17 cellular contexts compared by ENCODE assay signal in genomic region chr14:99744873-99745224, GRCh38. TPM values are rescaled to one million over a fixed set of nuclear protein-coding genes. Genes with fewer than 3 reads are reported as not detected.
DNase-seq lines count a peak whose midpoint lies in the region; FAIRE-seq and TF ChIP-seq lines count a peak whose summit lies in the region.
"Had no signal": no experiment of that assay in that cellular context is flagged by ENCODE, and none has a peak within 500 bp of the region (broad histone marks: within the 10 kb centered on the region; RNA-seq: fewer than 3 reads in every experiment).

No MANE protein-coding gene starts in this region.

- H3K9me1 ChIP-seq in keratinocyte (ENCODE audit: control insufficient read depth, extremely low read depth, insufficient read depth, low read length): no peaks in the 10 kb centered on the region

- DNase-seq in brain microvascular endothelial cell: no peak
- no peak for DNase-seq in keratinocyte (ENCODE audit: low read depth, low spot score)
- DNase-seq in transverse colon: no peak
- DNase-seq in NCI-H2107 treated with DMSO at 0.1 percent for 48 hours (lab: John Stamatoyannopoulos, UW; ENCODE audit: unreplicated experiment): no peak
- DNase-seq in NCI-H2029 (lab: John Stamatoyannopoulos, UW): no peak
- DNase-seq in activated T-cell treated with anti-CD3 and anti-CD28 coated beads, Interleukin-2, amount 50 U/mL, for 24 hours: no peak
- DNase-seq: activated CD8-positive, alpha-beta memory T cell treated with anti-CD3 and anti-CD28 coated beads, Interleukin-2, amount 10 ng/mL, durations not matched to agents 7 days and 5 days; AML-193; central memory CD4-positive, alpha-beta T cell; effector CD8-positive, alpha-beta T cell; islet precursor cell; NCI-H187; NCI-H446 treated with DMSO at 0.1 percent for 48 hours; nephron progenitor cell; stimulated activated CD4-positive, alpha-beta T cell treated with anti-CD3 and anti-CD28 coated beads, Interleukin-15, amount 100 ng/mL, for 24 hours; stimulated activated naive B cell treated with anti-CD40 and anti-IgM and Interleukin-4, amounts not matched to agents 10 μg/mL and 1 μg/mL and 100 μg/mL, for 72 hours had no signal

- H3K4me2 ChIP-seq in keratinocyte (ENCODE audit: control insufficient read depth, extremely low read depth, insufficient read depth, low read depth, low read length): peak overlapping the region; percentile 41

- no peak overlapping the region for H3K4me3 Mint-ChIP-seq in activated T-cell treated with anti-CD3 and anti-CD28 coated beads, Interleukin-2, amount 50 U/mL, for 24 hours
- H3K4me3 Mint-ChIP-seq: activated CD8-positive, alpha-beta memory T cell treated with anti-CD3 and anti-CD28 coated beads, Interleukin-2, amount 10 ng/mL, durations not matched to agents 7 days and 5 days; nephron progenitor cell; stimulated activated naive B cell treated with anti-CD40 and anti-IgM and Interleukin-4, amounts not matched to agents 10 μg/mL and 1 μg/mL and 100 μg/mL, for 72 hours had no signal

- peaks cover 9% of the 10 kb centered on the region for H3K4me1 Mint-ChIP-seq in activated T-cell treated with anti-CD3 and anti-CD28 coated beads, Interleukin-2, amount 50 U/mL, for 24 hours (ENCODE audit: low read depth)
- H3K4me1 Mint-ChIP-seq: activated CD8-positive, alpha-beta memory T cell treated with anti-CD3 and anti-CD28 coated beads, Interleukin-2, amount 10 ng/mL, durations not matched to agents 7 days and 5 days had no signal

- no peaks in the 10 kb centered on the region for H3K9me3 ChIP-seq in HUES48 (ENCODE audit: control insufficient read depth, insufficient read depth, low read length)
- H3K9me3 ChIP-seq in keratinocyte (ENCODE audit: control insufficient read depth, low read depth, low read length): no peaks in the 10 kb centered on the region
- no peaks in the 10 kb centered on the region for H3K9me3 ChIP-seq in transverse colon

- peaks cover 35% of the 10 kb centered on the region for H3K27me3 Mint-ChIP-seq in activated T-cell treated with anti-CD3 and anti-CD28 coated beads, Interleukin-2, amount 50 U/mL, for 24 hours

- TF ChIP-seq POLR2A in transverse colon (IDR thresholded peaks at IDR 0.05): no peak

- H3K27ac Mint-ChIP-seq in activated T-cell treated with anti-CD3 and anti-CD28 coated beads, Interleukin-2, amount 50 U/mL, for 24 hours: no peak overlapping the region
- H3K27ac Mint-ChIP-seq: activated CD8-positive, alpha-beta memory T cell treated with anti-CD3 and anti-CD28 coated beads, Interleukin-2, amount 10 ng/mL, durations not matched to agents 7 days and 5 days; nephron progenitor cell; stimulated activated naive B cell treated with anti-CD40 and anti-IgM and Interleukin-4, amounts not matched to agents 10 μg/mL and 1 μg/mL and 100 μg/mL, for 72 hours had no signal

- no peaks in the 10 kb centered on the region for H3K79me2 ChIP-seq in keratinocyte (ENCODE audit: control insufficient read depth, insufficient read depth, low read length)

- peaks cover 26% of the 10 kb centered on the region for H3K4me1 ChIP-seq in HUES48 (ENCODE audit: control insufficient read depth, insufficient read depth, low read length)
- peaks cover 24% of the 10 kb centered on the region for H3K4me1 ChIP-seq in keratinocyte (ENCODE audit: control insufficient read depth, extremely low read depth, insufficient read depth, low read length)
- H3K4me1 ChIP-seq in transverse colon: peaks cover 11 to 37% (median 12%) of the 10 kb centered on the region in 4 donors

- TF ChIP-seq EP300 in transverse colon (IDR thresholded peaks at IDR 0.05; ENCODE audit: low read depth): no peak

- 63 to 68% methylated on average over 5 to 7 of the region's 7 CpGs for WGBS in transverse colon (ENCODE audit: low coverage in 1 of 2), 2 donors

- H3K27ac ChIP-seq in HUES48 (ENCODE audit: low read depth, low read length) (peak overlapping the region; percentile 83), brain microvascular endothelial cell (peak overlapping the region; percentile 35), keratinocyte (ENCODE audit: control insufficient read depth, insufficient read depth, low read length) (no peak overlapping the region), transverse colon (peak overlapping the region; percentile 68 to 77 (median 74))

- H3K36me3 Mint-ChIP-seq in activated T-cell treated with anti-CD3 and anti-CD28 coated beads, Interleukin-2, amount 50 U/mL, for 24 hours (ENCODE audit: low read depth): no peaks in the 10 kb centered on the region
- H3K36me3 Mint-ChIP-seq: activated CD8-positive, alpha-beta memory T cell treated with anti-CD3 and anti-CD28 coated beads, Interleukin-2, amount 10 ng/mL, durations not matched to agents 7 days and 5 days; stimulated activated naive B cell treated with anti-CD40 and anti-IgM and Interleukin-4, amounts not matched to agents 10 μg/mL and 1 μg/mL and 100 μg/mL, for 72 hours had no signal

- no peak overlapping the region for H2AFZ ChIP-seq in keratinocyte (ENCODE audit: control insufficient read depth, low read length)

- TF ChIP-seq CTCF in brain microvascular endothelial cell (IDR thresholded peaks at IDR 0.05; ENCODE audit: low read depth, low read length, missing control alignments): no peak
- no peak for TF ChIP-seq CTCF in keratinocyte (optimal IDR thresholded peaks at IDR 0.05 in 1 of 3, IDR thresholded peaks at IDR 0.05 in 1 of 3, conservative IDR thresholded peaks at IDR 0.05 in 1 of 3; ENCODE audit: extremely low read depth in 1 of 3, insufficient read depth in 2 of 3, low read length in 3 of 3)
- TF ChIP-seq CTCF in transverse colon (IDR thresholded peaks at IDR 0.05): no peak

- no peak for FAIRE-seq in keratinocyte (lab: Jason Lieb, UNC)

- no peaks in the 10 kb centered on the region for H4K20me1 ChIP-seq in keratinocyte (ENCODE audit: control insufficient read depth, extremely low read depth, insufficient read depth, low read length)

- intact Hi-C loops in transverse colon (cut with DNase I; ENCODE audit: low total_unique reads): no loop called here

- H3K36me3 ChIP-seq in HUES48 (ENCODE audit: control insufficient read depth, insufficient read depth, low read length) (no peaks in the 10 kb centered on the region), brain microvascular endothelial cell (replicated peaks) (no peaks in the 10 kb centered on the region), keratinocyte (ENCODE audit: control insufficient read depth in 2 of 2, extremely low read depth in 1 of 2, insufficient read depth in 2 of 2, low read length in 2 of 2) (no peaks in the 10 kb centered on the region), transverse colon (no peaks in the 10 kb centered on the region)

- H3K4me3 ChIP-seq in HUES48 (ENCODE audit: low read depth, low read length): no peak overlapping the region
- H3K4me3 ChIP-seq in brain microvascular endothelial cell (ENCODE audit: low read depth, low read length): no peak overlapping the region
- H3K4me3 ChIP-seq in keratinocyte (ENCODE audit: control insufficient read depth in 2 of 3, extremely low read depth in 1 of 3, insufficient read depth in 2 of 3, low read depth in 1 of 3, low read length in 3 of 3): no peak overlapping the region
- no peak overlapping the region for H3K4me3 ChIP-seq in transverse colon

- no peaks in the 10 kb centered on the region for H3K27me3 ChIP-seq in HUES48 (ENCODE audit: control insufficient read depth, insufficient read depth, low read length)
- H3K27me3 ChIP-seq in brain microvascular endothelial cell (replicated peaks): no peaks in the 10 kb centered on the region
- H3K27me3 ChIP-seq in keratinocyte (ENCODE audit: control insufficient read depth, extremely low read depth, insufficient read depth, low read length): peaks cover 12% of the 10 kb centered on the region
- H3K27me3 ChIP-seq in transverse colon: no peaks in the 10 kb centered on the region

- in situ Hi-C loops in brain microvascular endothelial cell (cut with HindIII; ENCODE audit: low pct_ligation_motif_present, low sequenced_read_pairs) (no loop called here), transverse colon (cut with MboI; ENCODE audit: low pct_ligation_motif_present in 1 of 4, low pct_unique_long_range_greater_than_20kb in 1 of 4, low sequenced_read_pairs in 3 of 4) (no loop called here)

- no peaks in the 10 kb centered on the region for H3K9me3 Mint-ChIP-seq in activated T-cell treated with anti-CD3 and anti-CD28 coated beads, Interleukin-2, amount 50 U/mL, for 24 hours
- H3K9me3 Mint-ChIP-seq: nephron progenitor cell; stimulated activated naive B cell treated with anti-CD40 and anti-IgM and Interleukin-4, amounts not matched to agents 10 μg/mL and 1 μg/mL and 100 μg/mL, for 72 hours had no signal

- dilution Hi-C loops in keratinocyte (cut with MboI; ENCODE audit: extremely low pct_ligation_motif_present, low sequenced_read_pairs): no loop called here

- H3K9ac ChIP-seq in HUES48 (ENCODE audit: low read depth, low read length): no peak overlapping the region
- H3K9ac ChIP-seq in keratinocyte (ENCODE audit: control insufficient read depth, extremely low read depth, insufficient read depth, low read length): no peak overlapping the region

RNA-seq across cellular contexts. Expression of gene EML1, which starts 48.4 kb away (rescaled TPM):
- polyA plus RNA-seq in keratinocyte: 0.84 to 1.8 TPM (median 0.85 TPM) in 3 replicates
- polyA plus RNA-seq in keratinocyte (2011; ENCODE audit: low read depth): 4.1 TPM
- 1.1 and 2.1 TPM in 2 replicates for polyA plus RNA-seq in keratinocyte (2011; cell fraction: cytosol; rRNA removed)
- 2.3 and 3.0 TPM in 2 replicates for polyA plus RNA-seq in keratinocyte (2011; cell fraction: nucleus; rRNA removed)
- 0.76 and 3.4 TPM in 2 replicates for polyA plus RNA-seq in keratinocyte (2012; ENCODE audit: low replicate concordance)
- 5.0 to 10.3 TPM (median 9.8 TPM) in 3 replicates for polyA minus RNA-seq in keratinocyte
- 2.1 TPM for polyA minus RNA-seq in keratinocyte (2011; cell fraction: cytosol; rRNA and poly(A)+ RNA removed)
- polyA minus RNA-seq in keratinocyte (2011; cell fraction: nucleus; rRNA and poly(A)+ RNA removed): 1.7 and 1.9 TPM in 2 replicates
- total RNA-seq in transverse colon: 10 to 100 TPM; 16.8 to 59.5 (median 21.9) TPM
- total RNA-seq: activated CD8-positive, alpha-beta memory T cell treated with anti-CD3 and anti-CD28 coated beads, Interleukin-2, amount 10 ng/mL, durations not matched to agents 7 days and 5 days had no signal
